ENCODE assay signal across 19 cellular contexts in genomic region chr7:102095933-102096332, GRCh38.
DNase-seq lines count a peak whose midpoint lies in the region; ATAC-seq and TF ChIP-seq lines count a peak whose summit lies in the region.
"Had no signal": no experiment of that assay in that cellular context is flagged by ENCODE, and none has a peak within 500 bp of the region (broad histone marks: within the 10 kb centered on the region; RNA-seq: fewer than 3 reads in every experiment).

No MANE protein-coding gene starts in this region.

- peaks cover 16% of the 10 kb centered on the region for H3K79me1 ChIP-seq in trophoblast cell (ENCODE audit: low read length)

- no peak overlapping the region for H3K4me3 Mint-ChIP-seq in glutamatergic neuron (ENCODE audit: unreplicated experiment)
- H3K4me3 Mint-ChIP-seq in activated naive CD8-positive, alpha-beta T cell treated with anti-CD3 and anti-CD28 coated beads for 36 hours: no peak overlapping the region
- no peak overlapping the region for H3K4me3 Mint-ChIP-seq in activated CD8-positive, alpha-beta T cell treated with anti-CD3 and anti-CD28 coated beads, Interleukin-2, amount 10 ng/mL, durations not matched to agents 7 days and 5 days
- H3K4me3 Mint-ChIP-seq: CD8-positive, alpha-beta T cell had no signal

- CTCF ChIA-PET in activated CD8-positive, alpha-beta T cell treated with anti-CD3 and anti-CD28 coated beads, Interleukin-2, amount 10 ng/mL, durations not matched to agents 7 days and 5 days (lab: Charles Lee): no interaction called here

- no peak overlapping the region for H3K18ac ChIP-seq in trophoblast cell (ENCODE audit: low read length)

- peaks cover 3% of the 10 kb centered on the region for H3K9me3 Mint-ChIP-seq in glutamatergic neuron (ENCODE audit: unreplicated experiment)
- no peaks in the 10 kb centered on the region for H3K9me3 Mint-ChIP-seq in activated naive CD8-positive, alpha-beta T cell treated with anti-CD3 and anti-CD28 coated beads for 36 hours
- H3K9me3 Mint-ChIP-seq in activated CD8-positive, alpha-beta T cell treated with anti-CD3 and anti-CD28 coated beads, Interleukin-2, amount 10 ng/mL, durations not matched to agents 7 days and 5 days (ENCODE audit: insufficient read depth): no peaks in the 10 kb centered on the region
- H3K9me3 Mint-ChIP-seq: CD8-positive, alpha-beta T cell had no signal

- H3K36me3 Mint-ChIP-seq in glutamatergic neuron (ENCODE audit: unreplicated experiment): no peaks in the 10 kb centered on the region
- peaks cover 7% of the 10 kb centered on the region for H3K36me3 Mint-ChIP-seq in activated naive CD8-positive, alpha-beta T cell treated with anti-CD3 and anti-CD28 coated beads for 36 hours
- no peaks in the 10 kb centered on the region for H3K36me3 Mint-ChIP-seq in activated CD8-positive, alpha-beta T cell treated with anti-CD3 and anti-CD28 coated beads, Interleukin-2, amount 10 ng/mL, durations not matched to agents 7 days and 5 days (ENCODE audit: low read depth)

- peak overlapping the region; percentile 43 for H3K27ac Mint-ChIP-seq in glutamatergic neuron (ENCODE audit: unreplicated experiment)
- H3K27ac Mint-ChIP-seq in activated naive CD8-positive, alpha-beta T cell treated with anti-CD3 and anti-CD28 coated beads for 36 hours: no peak overlapping the region
- H3K27ac Mint-ChIP-seq in activated CD8-positive, alpha-beta T cell treated with anti-CD3 and anti-CD28 coated beads, Interleukin-2, amount 10 ng/mL, durations not matched to agents 7 days and 5 days: no peak overlapping the region
- H3K27ac Mint-ChIP-seq: CD8-positive, alpha-beta T cell had no signal

- H4K12ac ChIP-seq in trophoblast cell (ENCODE audit: low read depth, low read length): no peak overlapping the region

- H2BK5ac ChIP-seq in trophoblast cell (ENCODE audit: low read depth, low read length, poor library complexity): no peak overlapping the region

- peaks cover 7% of the 10 kb centered on the region for H3K4me1 Mint-ChIP-seq in glutamatergic neuron (ENCODE audit: low read depth, unreplicated experiment)
- H3K4me1 Mint-ChIP-seq in activated naive CD8-positive, alpha-beta T cell treated with anti-CD3 and anti-CD28 coated beads for 36 hours: no peaks in the 10 kb centered on the region
- no peaks in the 10 kb centered on the region for H3K4me1 Mint-ChIP-seq in activated CD8-positive, alpha-beta T cell treated with anti-CD3 and anti-CD28 coated beads, Interleukin-2, amount 10 ng/mL, durations not matched to agents 7 days and 5 days (ENCODE audit: low read depth)

- WGBS in heart left ventricle, 4 donors: 87 to 97% (median 93%) methylated on average over 12 to 13 of the region's 13 CpGs
- no CpG with 5 or more reads among the region's 13 CpGs for WGBS in trophoblast cell (ENCODE audit: extremely low coverage, insufficient coverage, insufficient read length)

- H3K36me3 ChIP-seq in right atrium auricular region (peaks cover 17% of the 10 kb centered on the region), heart left ventricle (peaks cover 0 to 42% (median 21%) of the 10 kb centered on the region in 9 donors), trophoblast cell (ENCODE audit: control insufficient read depth in 1 of 2, insufficient read depth in 2 of 2, low read length in 2 of 2) (no peaks in the 10 kb centered on the region)

- H3K9ac ChIP-seq in trophoblast cell (ENCODE audit: low read length): no peak overlapping the region
- H3K9ac ChIP-seq: BLaER1 had no signal

- no peak overlapping the region for H3K4ac ChIP-seq in trophoblast cell (ENCODE audit: low read depth, low read length)

- H3K4me3 ChIP-seq in right atrium auricular region (no peak overlapping the region), heart left ventricle (no peak overlapping the region), trophoblast cell (ENCODE audit: low read depth, low read length) (peak overlapping the region; percentile 25)
- H3K4me3 ChIP-seq: A549, BLaER1, PC-9 had no signal

- H3K23ac ChIP-seq in trophoblast cell (ENCODE audit: low read length): no peak overlapping the region

- H4K91ac ChIP-seq in trophoblast cell (ENCODE audit: low read depth, low read length): peak overlapping the region; percentile 3

- no peak overlapping the region for H3K4me2 ChIP-seq in trophoblast cell (ENCODE audit: low read length)
- H3K4me2 ChIP-seq: A549, PC-9 had no signal

- H3K27ac ChIP-seq in right atrium auricular region: no peak overlapping the region
- no peak overlapping the region for H3K27ac ChIP-seq in heart left ventricle
- H3K27ac ChIP-seq in trophoblast cell (ENCODE audit: low read depth, low read length): no peak overlapping the region
- H3K27ac ChIP-seq: BLaER1, HL-60, PC-9 had no signal

- no peak overlapping the region for H4K8ac ChIP-seq in trophoblast cell (ENCODE audit: low read depth, low read length)

- H3K9me3 ChIP-seq in right atrium auricular region (no peaks in the 10 kb centered on the region), heart left ventricle (no peaks in the 10 kb centered on the region), trophoblast cell (ENCODE audit: insufficient read depth, low read depth, low read length) (no peaks in the 10 kb centered on the region)
- H3K9me3 ChIP-seq: A549, BLaER1 had no signal

- intact Hi-C loops in heart left ventricle (cut with DNase I): loop anchor here in 1 of 10 donors (5.0 kb wide), 1 partner anchor 141 kb away; no protein-coding TSS in a partner anchor

- H2BK120ac ChIP-seq in trophoblast cell (ENCODE audit: insufficient read depth, low read length, poor library complexity): no peak overlapping the region

- no peak overlapping the region for H2AFZ ChIP-seq in trophoblast cell (ENCODE audit: insufficient read depth, low read length, poor library complexity)
- H2AFZ ChIP-seq: PC-9 had no signal

- H2BK12ac ChIP-seq in trophoblast cell (ENCODE audit: low read length): no peak overlapping the region

- no peak overlapping the region for H2AK5ac ChIP-seq in trophoblast cell (ENCODE audit: low read length)

- H3K79me2 ChIP-seq in trophoblast cell (ENCODE audit: control insufficient read depth, insufficient read depth, low read length, poor library complexity): no peaks in the 10 kb centered on the region

- H3K4me1 ChIP-seq in right atrium auricular region (peaks cover 0 to 5% of the 10 kb centered on the region in 2 donors), heart left ventricle (peaks cover 0 to 19% (median 2%) of the 10 kb centered on the region in 12 donors), trophoblast cell (ENCODE audit: control insufficient read depth in 1 of 2, insufficient read depth in 2 of 2, low read length in 2 of 2) (peaks cover 16 to 25% of the 10 kb centered on the region in 2 experiments)

- H3K27me3 ChIP-seq in right atrium auricular region (no peaks in the 10 kb centered on the region), heart left ventricle (no peaks in the 10 kb centered on the region), trophoblast cell (ENCODE audit: insufficient read depth, low read length) (no peaks in the 10 kb centered on the region)
- H3K27me3 ChIP-seq: BLaER1 had no signal

- no peak for ATAC-seq in heart left ventricle
- ATAC-seq in HG03108 (IDR thresholded peaks at IDR 0.05; ENCODE audit: unreplicated experiment): no peak
- no peak for ATAC-seq in activated CD8-positive, alpha-beta T cell treated with anti-CD3 and anti-CD28 coated beads, Interleukin-2, amount 10 ng/mL, durations not matched to agents 7 days and 5 days
- ATAC-seq: A549; CD8-positive, alpha-beta T cell had no signal

- TF ChIP-seq CTCF in right atrium auricular region (IDR thresholded peaks at IDR 0.05) (no peak), heart left ventricle (IDR thresholded peaks at IDR 0.05) (no peak), glutamatergic neuron (IDR thresholded peaks at IDR 0.05; ENCODE audit: partially characterized antibody, unreplicated experiment) (no peak)

- DNase-seq in right atrium auricular region (ENCODE audit: low spot score) (peak; percentile 53), heart left ventricle (no peak), glutamatergic neuron (no peak), trophoblast cell (no peak)
- DNase-seq in activated naive CD8-positive, alpha-beta T cell treated with anti-CD3 and anti-CD28 coated beads for 36 hours: no peak
- no peak for DNase-seq in activated CD8-positive, alpha-beta T cell treated with anti-CD3 and anti-CD28 coated beads, Interleukin-2, amount 10 ng/mL, durations not matched to agents 7 days and 5 days
- DNase-seq: DMS79, H7, NCI-H1417, NCI-H187 treated with DMSO at 0.1 percent for 48 hours, NCI-H226, NCI-H524 treated with DMSO at 0.1 percent for 48 hours, SIG-M5 had no signal

- no peak overlapping the region for H3K14ac ChIP-seq in trophoblast cell (ENCODE audit: low read length)

- no peak for TF ChIP-seq POLR2A in heart left ventricle (IDR thresholded peaks at IDR 0.05)

- POLR2A ChIA-PET in activated CD8-positive, alpha-beta T cell treated with anti-CD3 and anti-CD28 coated beads, Interleukin-2, amount 10 ng/mL, durations not matched to agents 7 days and 5 days (lab: Charles Lee): no interaction called here

- H3K27me3 Mint-ChIP-seq in glutamatergic neuron (ENCODE audit: unreplicated experiment): no peaks in the 10 kb centered on the region
- H3K27me3 Mint-ChIP-seq in activated naive CD8-positive, alpha-beta T cell treated with anti-CD3 and anti-CD28 coated beads for 36 hours: no peaks in the 10 kb centered on the region
- no peaks in the 10 kb centered on the region for H3K27me3 Mint-ChIP-seq in activated CD8-positive, alpha-beta T cell treated with anti-CD3 and anti-CD28 coated beads, Interleukin-2, amount 10 ng/mL, durations not matched to agents 7 days and 5 days (ENCODE audit: low read depth)
